1 cellular context compared by ENCODE assay signal in the genomic region with DNA sequence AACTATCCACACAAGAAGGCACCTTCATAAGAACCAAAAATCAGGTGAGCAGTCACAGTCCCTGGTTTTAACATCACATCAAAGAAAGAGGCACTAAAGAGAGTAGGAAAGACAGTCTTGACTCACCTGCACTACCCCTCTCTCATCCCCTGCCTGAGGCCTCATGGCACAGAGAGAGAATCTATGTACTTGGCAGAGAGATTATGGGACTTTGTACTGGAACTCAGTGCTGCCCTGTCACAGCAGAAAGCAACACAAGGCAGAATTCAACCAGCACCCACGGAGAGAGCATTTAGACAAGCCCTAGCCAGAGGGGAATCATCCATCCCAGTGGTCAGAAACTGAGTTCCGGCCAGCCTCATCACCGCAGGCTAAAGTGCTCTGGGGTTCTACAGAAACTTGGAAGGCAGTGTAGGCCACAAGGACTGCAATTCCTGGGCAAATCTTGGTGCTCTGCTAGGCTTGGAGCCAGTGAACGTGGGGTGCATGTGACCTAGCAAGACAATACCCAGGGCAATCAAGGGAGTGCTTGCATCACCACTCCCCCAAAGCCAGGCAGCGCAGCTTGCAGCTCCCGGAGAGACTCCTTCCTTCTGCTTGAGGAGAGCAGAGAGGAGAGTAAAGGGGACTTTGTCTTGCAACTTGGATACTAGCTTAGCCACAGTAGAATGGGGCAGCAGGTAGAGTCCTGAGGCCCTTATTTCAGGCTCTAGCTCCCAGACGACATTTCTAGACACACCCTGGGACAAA.
A peak's percentile ranks its signal among the peaks of the same experiment; 100 is the strongest.
TF ChIP-seq lines count a peak whose summit lies in the region.

No MANE protein-coding gene starts in this region.

TF ChIP-seq in HepG2, 621 proteins besides CTCF, POLR2A, EP300 and RAD21:
- TF ChIP-seq HHEX (CRISPR knock-in tag; IDR thresholded peaks at IDR 0.05) (no peak), IRX3 (CRISPR knock-in tag; IDR thresholded peaks at IDR 0.05; ENCODE audit: borderline replicate concordance, low read depth) (no peak), ZNF17 (CRISPR knock-in tag; IDR thresholded peaks at IDR 0.05) (no peak), ZNF792 (CRISPR knock-in tag; IDR thresholded peaks at IDR 0.05) (no peak), ZNF563 (CRISPR knock-in tag; IDR thresholded peaks at IDR 0.05) (peak; percentile 100), SAP130 (CRISPR knock-in tag; IDR thresholded peaks at IDR 0.05; ENCODE audit: low read depth) (0 out of 2 replicates have a peak, but pooled peaks have one; percentile 28)
- TF ChIP-seq, protein P1, sequence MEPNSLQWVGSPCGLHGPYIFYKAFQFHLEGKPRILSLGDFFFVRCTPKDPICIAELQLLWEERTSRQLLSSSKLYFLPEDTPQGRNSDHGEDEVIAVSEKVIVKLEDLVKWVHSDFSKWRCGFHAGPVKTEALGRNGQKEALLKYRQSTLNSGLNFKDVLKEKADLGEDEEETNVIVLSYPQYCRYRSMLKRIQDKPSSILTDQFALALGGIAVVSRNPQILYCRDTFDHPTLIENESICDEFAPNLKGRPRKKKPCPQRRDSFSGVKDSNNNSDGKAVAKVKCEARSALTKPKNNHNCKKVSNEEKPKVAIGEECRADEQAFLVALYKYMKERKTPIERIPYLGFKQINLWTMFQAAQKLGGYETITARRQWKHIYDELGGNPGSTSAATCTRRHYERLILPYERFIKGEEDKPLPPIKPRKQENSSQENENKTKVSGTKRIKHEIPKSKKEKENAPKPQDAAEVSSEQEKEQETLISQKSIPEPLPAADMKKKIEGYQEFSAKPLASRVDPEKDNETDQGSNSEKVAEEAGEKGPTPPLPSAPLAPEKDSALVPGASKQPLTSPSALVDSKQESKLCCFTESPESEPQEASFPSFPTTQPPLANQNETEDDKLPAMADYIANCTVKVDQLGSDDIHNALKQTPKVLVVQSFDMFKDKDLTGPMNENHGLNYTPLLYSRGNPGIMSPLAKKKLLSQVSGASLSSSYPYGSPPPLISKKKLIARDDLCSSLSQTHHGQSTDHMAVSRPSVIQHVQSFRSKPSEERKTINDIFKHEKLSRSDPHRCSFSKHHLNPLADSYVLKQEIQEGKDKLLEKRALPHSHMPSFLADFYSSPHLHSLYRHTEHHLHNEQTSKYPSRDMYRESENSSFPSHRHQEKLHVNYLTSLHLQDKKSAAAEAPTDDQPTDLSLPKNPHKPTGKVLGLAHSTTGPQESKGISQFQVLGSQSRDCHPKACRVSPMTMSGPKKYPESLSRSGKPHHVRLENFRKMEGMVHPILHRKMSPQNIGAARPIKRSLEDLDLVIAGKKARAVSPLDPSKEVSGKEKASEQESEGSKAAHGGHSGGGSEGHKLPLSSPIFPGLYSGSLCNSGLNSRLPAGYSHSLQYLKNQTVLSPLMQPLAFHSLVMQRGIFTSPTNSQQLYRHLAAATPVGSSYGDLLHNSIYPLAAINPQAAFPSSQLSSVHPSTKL (CRISPR knock-in tag; IDR thresholded peaks at IDR 0.05) = no peak
- TF ChIP-seq, protein P2, sequence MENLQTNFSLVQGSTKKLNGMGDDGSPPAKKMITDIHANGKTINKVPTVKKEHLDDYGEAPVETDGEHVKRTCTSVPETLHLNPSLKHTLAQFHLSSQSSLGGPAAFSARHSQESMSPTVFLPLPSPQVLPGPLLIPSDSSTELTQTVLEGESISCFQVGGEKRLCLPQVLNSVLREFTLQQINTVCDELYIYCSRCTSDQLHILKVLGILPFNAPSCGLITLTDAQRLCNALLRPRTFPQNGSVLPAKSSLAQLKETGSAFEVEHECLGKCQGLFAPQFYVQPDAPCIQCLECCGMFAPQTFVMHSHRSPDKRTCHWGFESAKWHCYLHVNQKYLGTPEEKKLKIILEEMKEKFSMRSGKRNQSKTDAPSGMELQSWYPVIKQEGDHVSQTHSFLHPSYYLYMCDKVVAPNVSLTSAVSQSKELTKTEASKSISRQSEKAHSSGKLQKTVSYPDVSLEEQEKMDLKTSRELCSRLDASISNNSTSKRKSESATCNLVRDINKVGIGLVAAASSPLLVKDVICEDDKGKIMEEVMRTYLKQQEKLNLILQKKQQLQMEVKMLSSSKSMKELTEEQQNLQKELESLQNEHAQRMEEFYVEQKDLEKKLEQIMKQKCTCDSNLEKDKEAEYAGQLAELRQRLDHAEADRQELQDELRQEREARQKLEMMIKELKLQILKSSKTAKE (CRISPR knock-in tag; IDR thresholded peaks at IDR 0.05; ENCODE audit: borderline replicate concordance) = no peak
